ENCODE assay signal across 16 cellular contexts in the genomic region with DNA sequence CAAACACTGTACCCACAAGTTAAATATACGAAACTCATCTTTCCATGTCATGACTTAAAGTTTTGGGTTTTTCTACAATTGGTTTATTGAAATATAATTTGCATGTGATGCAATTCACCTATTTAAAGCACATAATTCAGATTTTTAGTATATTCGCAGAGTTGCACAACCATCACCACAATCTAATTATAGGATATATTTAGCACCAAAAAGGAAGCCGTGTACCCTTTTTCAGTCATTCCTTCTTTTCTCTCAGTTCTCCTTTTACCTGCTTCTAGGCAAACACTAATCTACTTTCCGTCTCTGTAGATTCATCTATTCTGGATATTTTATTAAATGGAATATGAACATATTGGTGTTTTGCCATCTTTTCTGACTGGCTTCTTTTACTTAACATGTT.
"Had no signal": no experiment of that assay in that cellular context is flagged by ENCODE, and none has a peak within 500 bp of the region (broad histone marks: within the 10 kb centered on the region; RNA-seq: fewer than 3 reads in every experiment).

No MANE protein-coding gene starts in this region.

- H3K27me3 Mint-ChIP-seq: activated CD4-positive, alpha-beta T cell treated with anti-CD3 and anti-CD28 coated beads, Interleukin-2, amount 10 ng/mL, durations not matched to agents 7 days and 5 days; activated naive CD4-positive, alpha-beta T cell treated with anti-CD3 and anti-CD28 coated beads, Interleukin-2, amount 50 U/mL, for 24 hours; central memory CD8-positive, alpha-beta T cell had no signal

- H3K27ac Mint-ChIP-seq: activated CD4-positive, alpha-beta T cell treated with anti-CD3 and anti-CD28 coated beads, Interleukin-2, amount 10 ng/mL, durations not matched to agents 7 days and 5 days; activated naive CD4-positive, alpha-beta T cell treated with anti-CD3 and anti-CD28 coated beads, Interleukin-2, amount 50 U/mL, for 24 hours; mesothelial cell of epicardium had no signal

- H3K4me1 Mint-ChIP-seq: activated CD4-positive, alpha-beta T cell treated with anti-CD3 and anti-CD28 coated beads, Interleukin-2, amount 10 ng/mL, durations not matched to agents 7 days and 5 days; activated naive CD4-positive, alpha-beta T cell treated with anti-CD3 and anti-CD28 coated beads, Interleukin-2, amount 50 U/mL, for 24 hours; central memory CD8-positive, alpha-beta T cell; mesothelial cell of epicardium; neural crest cell had no signal

- H3K4me1 ChIP-seq: body of pancreas, pancreas had no signal

- H3K36me3 ChIP-seq: pancreas, thoracic aorta had no signal

- H3K4me3 Mint-ChIP-seq: activated CD4-positive, alpha-beta T cell treated with anti-CD3 and anti-CD28 coated beads, Interleukin-2, amount 10 ng/mL, durations not matched to agents 7 days and 5 days; activated naive CD4-positive, alpha-beta T cell treated with anti-CD3 and anti-CD28 coated beads, Interleukin-2, amount 50 U/mL, for 24 hours; central memory CD8-positive, alpha-beta T cell; mesothelial cell of epicardium; neural crest cell had no signal

- DNase-seq: activated CD4-positive, alpha-beta T cell treated with anti-CD3 and anti-CD28 coated beads, Interleukin-2, amount 10 ng/mL, durations not matched to agents 7 days and 5 days; activated CD4-positive, CD25-positive, alpha-beta regulatory T cell; amniotic stem cell; body of pancreas; cortex of kidney; effector memory CD4-positive, alpha-beta T cell; pancreas; stimulated activated CD4-positive, alpha-beta T cell treated with anti-CD3 and anti-CD28 coated beads, Interleukin-4, amount 100 ng/mL, for 1 hour; stimulated activated CD8-positive, alpha-beta memory T cell treated with anti-CD3 and anti-CD28 coated beads, Interleukin-4, amount 100 ng/mL, for 48 hours; stimulated activated naive CD8-positive, alpha-beta T cell treated with anti-CD3 and anti-CD28 coated beads, Interleukin-15, Interleukin-2, amounts not matched to agents 100 U/mL and 50 U/mL, for 24 hours; T1000 had no signal

- H3K4me3 ChIP-seq: body of pancreas, pancreas, thoracic aorta had no signal

- ATAC-seq: body of pancreas; pancreas; stimulated activated naive CD8-positive, alpha-beta T cell treated with anti-CD3 and anti-CD28 coated beads, Interleukin-15, Interleukin-2, amounts not matched to agents 100 U/mL and 50 U/mL, for 24 hours had no signal

- H3K27ac ChIP-seq: body of pancreas, pancreas, thoracic aorta had no signal

- H3K27me3 ChIP-seq: body of pancreas had no signal

- H3K36me3 Mint-ChIP-seq: activated naive CD4-positive, alpha-beta T cell treated with anti-CD3 and anti-CD28 coated beads, Interleukin-2, amount 50 U/mL, for 24 hours had no signal
